In the genomic region with DNA sequence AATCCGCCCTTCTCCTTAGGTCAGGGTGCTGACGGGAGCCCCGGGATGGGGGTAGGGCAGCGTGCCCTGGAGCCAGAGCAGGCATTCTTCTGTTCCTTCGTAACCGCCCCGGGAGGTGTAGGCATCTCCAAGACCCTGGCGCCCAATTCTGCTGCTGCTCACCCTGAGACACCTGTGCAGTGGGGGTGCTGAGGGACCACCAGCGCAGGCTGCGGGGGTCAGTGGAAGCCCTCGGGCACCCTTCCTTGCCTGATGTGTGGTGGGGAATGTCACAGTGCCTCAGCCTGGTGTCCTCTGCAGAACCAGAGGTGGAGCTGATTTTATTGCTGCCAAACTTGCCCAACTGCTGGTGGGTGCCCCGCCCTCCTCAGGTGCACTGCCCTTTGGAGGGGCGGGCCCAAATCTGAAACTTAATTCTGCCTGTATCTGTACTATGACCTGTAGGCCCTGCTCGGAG, we compare ENCODE assay signal across 8 cellular contexts. TPM values are rescaled to one million over a fixed set of nuclear protein-coding genes. Genes with fewer than 3 reads are reported as not detected.
A peak's percentile ranks its signal among the peaks of the same experiment; 100 is the strongest.
DNase-seq lines count a peak whose midpoint lies in the region; ATAC-seq, FAIRE-seq and TF ChIP-seq lines count a peak whose summit lies in the region.

No MANE protein-coding gene starts in this region.

- DNase-seq in CD8-positive, alpha-beta memory T cell, result peak in 2 of 5 donors; percentile 37 to 39
- no peak for DNase-seq in astrocyte (ENCODE audit: low read depth)
- DNase-seq in naive B cell, result peak; percentile 69
- DNase-seq in smooth muscle cell (lab: John Stamatoyannopoulos, UW; ENCODE audit: unreplicated experiment), result no peak
- DNase-seq in activated CD8-positive, alpha-beta memory T cell treated with anti-CD3 and anti-CD28 coated beads for 24 hours, result no peak
- no peak for DNase-seq in inferior parietal cortex (ENCODE audit: extremely low spot score)

- TF ChIP-seq CTCF in KMS-11 (conservative IDR thresholded peaks at IDR 0.05; ENCODE audit: low read depth, low read length) (no peak), astrocyte (IDR thresholded peaks at IDR 0.05; ENCODE audit: insufficient read depth, low read depth, low read length) (no peak), smooth muscle cell (IDR thresholded peaks at IDR 0.05; ENCODE audit: borderline replicate concordance, insufficient read depth, poor library complexity, severe bottlenecking) (no peak)

- H3K9me3 Mint-ChIP-seq in CD8-positive, alpha-beta memory T cell, result no peaks in the 10 kb centered on the region
- H3K9me3 Mint-ChIP-seq in astrocyte (ENCODE audit: unreplicated experiment) (no peaks in the 10 kb centered on the region), naive B cell (no peaks in the 10 kb centered on the region)

- H3K79me2 ChIP-seq in KMS-11 (ENCODE audit: insufficient read depth, low read depth) (peaks cover 86% of the 10 kb centered on the region), astrocyte (ENCODE audit: insufficient read depth, low read length) (peaks cover 94% of the 10 kb centered on the region), smooth muscle cell (ENCODE audit: low read depth) (peaks cover 81% of the 10 kb centered on the region)

- H3K27me3 Mint-ChIP-seq in CD8-positive, alpha-beta memory T cell, result peaks cover 0 to 5% of the 10 kb centered on the region in 2 donors
- H3K27me3 Mint-ChIP-seq in astrocyte (ENCODE audit: low read depth, unreplicated experiment) (no peaks in the 10 kb centered on the region), naive B cell (no peaks in the 10 kb centered on the region)

- H3K4me3 ChIP-seq in CD8-positive, alpha-beta memory T cell (ENCODE audit: low read length), result peak overlapping the region; percentile 80
- H3K4me3 ChIP-seq in KMS-11 (IDR thresholded peaks at IDR 0.05; ENCODE audit: insufficient read depth, low read depth, low read length), result no peak overlapping the region
- no peak overlapping the region for H3K4me3 ChIP-seq in astrocyte (ENCODE audit: insufficient read depth, low read depth, low read length)
- H3K4me3 ChIP-seq in smooth muscle cell, result no peak overlapping the region

- POLR2A ChIA-PET in CD8-positive, alpha-beta memory T cell (lab: Charles Lee), result interaction anchor here (0.5 to 5.9 kb wide), 6 partner anchors 7 to 140 kb away, joined by 6 to 89 read pairs (median 12); a partner anchor contains a TSS

- peak overlapping the region; percentile 99 for H3K4me2 ChIP-seq in KMS-11
- peak overlapping the region; percentile 71 for H3K4me2 ChIP-seq in astrocyte (ENCODE audit: low read length)
- H3K4me2 ChIP-seq in smooth muscle cell, result no peak overlapping the region

- H3K4me1 Mint-ChIP-seq in CD8-positive, alpha-beta memory T cell, result peaks cover 91 to 95% (median 92%) of the 10 kb centered on the region in 3 donors
- H3K4me1 Mint-ChIP-seq in astrocyte (ENCODE audit: low read depth, unreplicated experiment) (peaks cover 37% of the 10 kb centered on the region), naive B cell (peaks cover 73 to 95% (median 92%) of the 10 kb centered on the region in 3 donors)

- peaks cover 12% of the 10 kb centered on the region for H3F3A ChIP-seq in smooth muscle cell (ENCODE audit: low read depth)

- H3K36me3 Mint-ChIP-seq in CD8-positive, alpha-beta memory T cell, result peaks cover 0 to 27% (median 10%) of the 10 kb centered on the region in 3 donors
- H3K36me3 Mint-ChIP-seq in astrocyte (ENCODE audit: low read depth, unreplicated experiment) (peaks cover 3% of the 10 kb centered on the region), naive B cell (peaks cover 0 to 11% of the 10 kb centered on the region in 2 donors)

- no peak for FAIRE-seq in astrocyte (lab: Jason Lieb, UNC)

- H3K9me3 ChIP-seq in CD8-positive, alpha-beta memory T cell (ENCODE audit: low read length), result no peaks in the 10 kb centered on the region
- H3K9me3 ChIP-seq in astrocyte (ENCODE audit: insufficient read depth, low read depth, low read length) (no peaks in the 10 kb centered on the region), smooth muscle cell (replicated peaks; ENCODE audit: low read depth) (no peaks in the 10 kb centered on the region)

- peak overlapping the region; percentile 92 to 99 (median 98) for H3K27ac Mint-ChIP-seq in CD8-positive, alpha-beta memory T cell
- H3K27ac Mint-ChIP-seq in astrocyte (ENCODE audit: unreplicated experiment) (peak overlapping the region; percentile 26), naive B cell (peak overlapping the region; percentile 94 to 100 (median 100))

- no peaks in the 10 kb centered on the region for H3K27me3 ChIP-seq in CD8-positive, alpha-beta memory T cell (ENCODE audit: insufficient read depth, low read length, poor library complexity, severe bottlenecking)
- H3K27me3 ChIP-seq in KMS-11 (ENCODE audit: insufficient read depth, low read depth) (no peaks in the 10 kb centered on the region), astrocyte (ENCODE audit: insufficient read depth, low read length) (no peaks in the 10 kb centered on the region), smooth muscle cell (ENCODE audit: low read depth) (no peaks in the 10 kb centered on the region)

- peak; percentile 21 to 22 for ATAC-seq in naive B cell (ENCODE audit: low read depth in 2 of 2)
- no peak for ATAC-seq in GM18867 (IDR thresholded peaks at IDR 0.05; ENCODE audit: unreplicated experiment)

- H3K4me1 ChIP-seq in CD8-positive, alpha-beta memory T cell (ENCODE audit: insufficient read depth, low read length), result peaks cover 92% of the 10 kb centered on the region
- H3K4me1 ChIP-seq in KMS-11 (ENCODE audit: low read depth, poor library complexity, severe bottlenecking) (peaks cover 80% of the 10 kb centered on the region), astrocyte (ENCODE audit: insufficient read depth, low read length) (peaks cover 69% of the 10 kb centered on the region), smooth muscle cell (ENCODE audit: low read depth) (peaks cover 9% of the 10 kb centered on the region)

- peak overlapping the region; percentile 85 to 97 (median 91) for H3K4me3 Mint-ChIP-seq in CD8-positive, alpha-beta memory T cell
- no peak overlapping the region for H3K4me3 Mint-ChIP-seq in astrocyte (ENCODE audit: unreplicated experiment)
- H3K4me3 Mint-ChIP-seq in naive B cell, result peak overlapping the region; percentile 88 to 99 (median 96)

- H4K20me1 ChIP-seq in KMS-11 (ENCODE audit: insufficient read depth), result peaks cover 10% of the 10 kb centered on the region; the same call in 1 of the 2 replicates
- H4K20me1 ChIP-seq in astrocyte (ENCODE audit: insufficient read depth, low read length), result peaks cover 94% of the 10 kb centered on the region
- H4K20me1 ChIP-seq in smooth muscle cell (ENCODE audit: low read depth), result peaks cover 98% of the 10 kb centered on the region

- H3K27ac ChIP-seq in CD8-positive, alpha-beta memory T cell (ENCODE audit: low read depth, low read length), result peak overlapping the region; percentile 69
- H3K27ac ChIP-seq in KMS-11 (peak overlapping the region; percentile 77), astrocyte (ENCODE audit: low read depth, low read length) (no peak overlapping the region), smooth muscle cell (ENCODE audit: low read depth) (no peak overlapping the region)

- CTCF ChIA-PET in CD8-positive, alpha-beta memory T cell (lab: Charles Lee), result interaction anchor here (1.0 to 15.8 kb wide), 6 partner anchors 9 to 157 kb away, joined by 3 to 1086 read pairs (median 13); a partner anchor contains a TSS

- H3K9ac ChIP-seq in KMS-11, result peak overlapping the region; percentile 31; the same call in 1 of the 2 replicates
- no peak overlapping the region for H3K9ac ChIP-seq in astrocyte (ENCODE audit: low read length)
- no peak overlapping the region for H3K9ac ChIP-seq in smooth muscle cell (ENCODE audit: low read depth)

- WGBS in smooth muscle cell (ENCODE audit: low lambda C conversion rate), result 86% methylated on average over 14 of the region's 14 CpGs

- H3K36me3 ChIP-seq in CD8-positive, alpha-beta memory T cell (ENCODE audit: insufficient read depth, low read length), result peaks cover 11% of the 10 kb centered on the region
- H3K36me3 ChIP-seq in KMS-11 (ENCODE audit: insufficient read depth), result no peaks in the 10 kb centered on the region
- H3K36me3 ChIP-seq in astrocyte (ENCODE audit: insufficient read depth, low read length), result no peaks in the 10 kb centered on the region
- no peaks in the 10 kb centered on the region for H3K36me3 ChIP-seq in smooth muscle cell (ENCODE audit: low read depth)

- H2AFZ ChIP-seq in KMS-11 (ENCODE audit: low read depth) (no peak overlapping the region), astrocyte (ENCODE audit: low read depth, low read length) (no peak overlapping the region), smooth muscle cell (ENCODE audit: low read depth) (no peak overlapping the region)

RNA-seq across cellular contexts. Expression of a gene that starts 7.3 kb away (rescaled TPM):
- total RNA-seq in CD8-positive, alpha-beta memory T cell, result 100 to 1,000 TPM; 288 to 294 TPM
- 154 TPM for polyA plus RNA-seq in CD8-positive, alpha-beta memory T cell
- total RNA-seq in astrocyte, result 45.4 and 49.8 TPM in 2 replicates
- polyA plus RNA-seq in naive B cell (ENCODE audit: low read depth in 6 of 6), result 100 to 1,000 TPM; 176 to 273 (median 216) TPM
- 10.4 and 19.6 TPM in 2 replicates for total RNA-seq in smooth muscle cell
- 14.1 and 16.5 TPM in 2 replicates for polyA plus RNA-seq in smooth muscle cell

RNA-seq across cellular contexts. Expression of a gene that starts 23.4 kb away (rescaled TPM):
- total RNA-seq in CD8-positive, alpha-beta memory T cell, result under 1 TPM in 1 of 2 experiments, not detected in 1; 0.27 TPM
- not detected for polyA plus RNA-seq in CD8-positive, alpha-beta memory T cell
- total RNA-seq in astrocyte (0.32 TPM in 1 of 2 replicates, not detected in the other), smooth muscle cell (not detected in 2 replicates)
- polyA plus RNA-seq in naive B cell (ENCODE audit: low read depth in 6 of 6) (not detected), smooth muscle cell (not detected in 2 replicates)

RNA-seq across cellular contexts. Expression of a gene that starts 37.2 kb away (rescaled TPM):
- total RNA-seq in CD8-positive, alpha-beta memory T cell, result not detected
- not detected for polyA plus RNA-seq in CD8-positive, alpha-beta memory T cell
- total RNA-seq in astrocyte (not detected in 2 replicates), smooth muscle cell (0.04 and 0.22 TPM in 2 replicates)
- polyA plus RNA-seq in naive B cell (ENCODE audit: low read depth in 6 of 6) (not detected), smooth muscle cell (not detected in 2 replicates)

RNA-seq across cellular contexts. Expression of a gene that starts 40.6 kb away (rescaled TPM):
- total RNA-seq in CD8-positive, alpha-beta memory T cell, result not detected
- polyA plus RNA-seq in CD8-positive, alpha-beta memory T cell, result not detected
- total RNA-seq in astrocyte, result not detected in 2 replicates
- polyA plus RNA-seq in naive B cell (ENCODE audit: low read depth in 6 of 6), result not detected
- total RNA-seq in smooth muscle cell, result not detected in 2 replicates
- polyA plus RNA-seq in smooth muscle cell, result not detected in 2 replicates

RNA-seq across cellular contexts. Expression of a gene that starts 53.8 kb away (rescaled TPM):
- total RNA-seq in CD8-positive, alpha-beta memory T cell, result 10 to 100 TPM; 53.9 to 60.1 TPM
- polyA plus RNA-seq in CD8-positive, alpha-beta memory T cell, result 43.1 TPM
- total RNA-seq in astrocyte (14.2 and 15.6 TPM in 2 replicates), smooth muscle cell (14.2 and 24.1 TPM in 2 replicates)
- polyA plus RNA-seq in naive B cell (ENCODE audit: low read depth in 6 of 6) (10 to 100 TPM in 5 of 6 donors, 1 to 10 TPM in 1; 9.3 to 21.5 (median 13.1) TPM), smooth muscle cell (20.8 and 23.7 TPM in 2 replicates)

Comparison
In these comparisons a context has a peak if more than half of its experiments do, and no peak if none do; other contexts are left out.
1. H3K27ac ChIP-seq: peak in CD8-positive, alpha-beta memory T cell (single experiment) and KMS-11 (single experiment); none in astrocyte (single experiment) and smooth muscle cell (single experiment).
2. H3K27ac Mint-ChIP-seq: peak in every context shown above with its lines; median percentile 100 in naive B cell; 98 in CD8-positive, alpha-beta memory T cell; 26 in astrocyte.